8 cellular contexts compared by ENCODE assay signal in genomic region chr6:26569433-26569764, GRCh38. TPM values are rescaled to one million over a fixed set of nuclear protein-coding genes. Genes with fewer than 3 reads are reported as not detected.
DNase-seq lines count a peak whose midpoint lies in the region; ATAC-seq, FAIRE-seq and TF ChIP-seq lines count a peak whose summit lies in the region.

No MANE protein-coding gene starts in this region.

- peak overlapping the region; percentile 83 for H3K4me2 ChIP-seq in keratinocyte (ENCODE audit: control insufficient read depth, extremely low read depth, insufficient read depth, low read depth, low read length)

- ATAC-seq in GM21723 (IDR thresholded peaks at IDR 0.05; ENCODE audit: unreplicated experiment): peak; percentile 12
- ATAC-seq in omental fat pad (ENCODE audit: low FRiP score): no peak

- no peaks in the 10 kb centered on the region for H3K27me3 ChIP-seq in keratinocyte (ENCODE audit: control insufficient read depth, extremely low read depth, insufficient read depth, low read length)

- no peaks in the 10 kb centered on the region for H3K9me1 ChIP-seq in keratinocyte (ENCODE audit: control insufficient read depth, extremely low read depth, insufficient read depth, low read length)

- no peaks in the 10 kb centered on the region for H4K20me1 ChIP-seq in keratinocyte (ENCODE audit: control insufficient read depth, extremely low read depth, insufficient read depth, low read length)

- no peak overlapping the region for H3K27ac ChIP-seq in keratinocyte (ENCODE audit: control insufficient read depth, insufficient read depth, low read length)

- H3K79me2 ChIP-seq in keratinocyte (ENCODE audit: control insufficient read depth, insufficient read depth, low read length): no peaks in the 10 kb centered on the region

- H2AFZ ChIP-seq in keratinocyte (ENCODE audit: control insufficient read depth, low read length): peak overlapping the region; percentile 81

- no peaks in the 10 kb centered on the region for H3K36me3 ChIP-seq in keratinocyte (ENCODE audit: control insufficient read depth in 2 of 2, extremely low read depth in 1 of 2, insufficient read depth in 2 of 2, low read length in 2 of 2)

- CTCF ChIA-PET in AG04449 (lab: Yijun Ruan, JAX): interaction anchor here (1.3 to 20.3 kb wide), 8 partner anchors 13 to 247 kb away, joined by 3 to 380 read pairs (median 8); partner anchors contain the start of gene ABT1

- FAIRE-seq in keratinocyte (lab: Jason Lieb, UNC): no peak

- dilution Hi-C loops in keratinocyte (cut with MboI; ENCODE audit: extremely low pct_ligation_motif_present, low sequenced_read_pairs): no loop called here

- peak overlapping the region; percentile 63 for H3K9ac ChIP-seq in keratinocyte (ENCODE audit: control insufficient read depth, extremely low read depth, insufficient read depth, low read length)

- H3K4me3 ChIP-seq in AG04449 (ENCODE audit: low read depth, low read length) (peak overlapping the region; percentile 80), keratinocyte (ENCODE audit: control insufficient read depth in 2 of 3, extremely low read depth in 1 of 3, insufficient read depth in 2 of 3, low read depth in 1 of 3, low read length in 3 of 3) (peak overlapping the region; percentile 46 to 95 (median 77))

- POLR2A ChIA-PET in AG04449 (lab: Yijun Ruan, JAX): interaction anchor here (1.1 to 2.3 kb wide), 2 partner anchors 13 to 95 kb away, joined by 4 to 7 read pairs; no protein-coding TSS in a partner anchor

- peak overlapping the region; percentile 97 for H3K4me3 Mint-ChIP-seq in activated naive CD8-positive, alpha-beta T cell

- H3K36me3 Mint-ChIP-seq in activated naive CD8-positive, alpha-beta T cell: no peaks in the 10 kb centered on the region

- no peaks in the 10 kb centered on the region for H3K27me3 Mint-ChIP-seq in activated naive CD8-positive, alpha-beta T cell

- no peaks in the 10 kb centered on the region for H3K9me3 Mint-ChIP-seq in activated naive CD8-positive, alpha-beta T cell (ENCODE audit: low read depth)

- H3K4me1 Mint-ChIP-seq in activated naive CD8-positive, alpha-beta T cell (ENCODE audit: low read depth): peaks cover 24% of the 10 kb centered on the region

- TF ChIP-seq CTCF in AG04449 (IDR thresholded peaks at IDR 0.05; ENCODE audit: insufficient read depth, low read length, missing control alignments) (no peak), keratinocyte (optimal IDR thresholded peaks at IDR 0.05 in 1 of 3, IDR thresholded peaks at IDR 0.05 in 1 of 3, conservative IDR thresholded peaks at IDR 0.05 in 1 of 3; ENCODE audit: extremely low read depth in 1 of 3, insufficient read depth in 2 of 3, low read length in 3 of 3) (peak in 1 of 3 experiments; percentile 1), omental fat pad (IDR thresholded peaks at IDR 0.05) (no peak)

- no peak overlapping the region for H3K27ac Mint-ChIP-seq in activated naive CD8-positive, alpha-beta T cell

- no peak for DNase-seq in AG04449 (ENCODE audit: low read depth, low spot score)
- DNase-seq in keratinocyte (ENCODE audit: low read depth, low spot score): no peak
- no peak for DNase-seq in SKM-1 treated with dmso at 0.1 percent for 144 hours (lab: John Stamatoyannopoulos, UW; ENCODE audit: unreplicated experiment)
- no peak for DNase-seq in middle frontal gyrus (ENCODE audit: extremely low spot score, low spot score)
- DNase-seq in SKM-1 (lab: John Stamatoyannopoulos, UW; ENCODE audit: unreplicated experiment): no peak
- no peak for DNase-seq in omental fat pad (ENCODE audit: low spot score)

- H3K9me3 ChIP-seq in keratinocyte (ENCODE audit: control insufficient read depth, low read depth, low read length): no peaks in the 10 kb centered on the region

- H3K4me1 ChIP-seq in keratinocyte (ENCODE audit: control insufficient read depth, extremely low read depth, insufficient read depth, low read length): peaks cover 5% of the 10 kb centered on the region

RNA-seq across cellular contexts. Expression of gene ABT1, which starts 27.4 kb away (rescaled TPM):
- polyA plus RNA-seq in keratinocyte: 16.0 to 21.4 TPM (median 16.8 TPM) in 3 replicates
- polyA plus RNA-seq in keratinocyte (2011; ENCODE audit: low read depth): 6.1 TPM
- polyA plus RNA-seq in keratinocyte (2011; cell fraction: cytosol; rRNA removed): 14.3 and 14.6 TPM in 2 replicates
- polyA plus RNA-seq in keratinocyte (2011; cell fraction: nucleus; rRNA removed): 11.0 and 13.1 TPM in 2 replicates
- polyA plus RNA-seq in keratinocyte (2012; ENCODE audit: low replicate concordance): 12.8 and 15.0 TPM in 2 replicates
- polyA minus RNA-seq in keratinocyte: 8.2 to 16.3 TPM (median 10.7 TPM) in 3 replicates
- 17.6 TPM for polyA minus RNA-seq in keratinocyte (2011; cell fraction: cytosol; rRNA and poly(A)+ RNA removed)
- 6.4 and 7.4 TPM in 2 replicates for polyA minus RNA-seq in keratinocyte (2011; cell fraction: nucleus; rRNA and poly(A)+ RNA removed)
- 10 to 100 TPM; 11.0 to 22.1 (median 13.5) TPM for total RNA-seq in omental fat pad

RNA-seq across cellular contexts. Expression of gene HMGN4, which starts 31.2 kb away (rescaled TPM):
- 46.4 to 62.6 TPM (median 54.0 TPM) in 3 replicates for polyA plus RNA-seq in keratinocyte
- polyA plus RNA-seq in keratinocyte (2011; ENCODE audit: low read depth): 8.6 TPM
- 52.5 and 77.7 TPM in 2 replicates for polyA plus RNA-seq in keratinocyte (2011; cell fraction: cytosol; rRNA removed)
- polyA plus RNA-seq in keratinocyte (2011; cell fraction: nucleus; rRNA removed): 49.5 and 51.9 TPM in 2 replicates
- polyA plus RNA-seq in keratinocyte (2012; ENCODE audit: low replicate concordance): 41.1 and 52.6 TPM in 2 replicates
- polyA minus RNA-seq in keratinocyte: 9.9 to 26.7 TPM (median 24.5 TPM) in 3 replicates
- 45.5 TPM for polyA minus RNA-seq in keratinocyte (2011; cell fraction: cytosol; rRNA and poly(A)+ RNA removed)
- 11.4 and 17.5 TPM in 2 replicates for polyA minus RNA-seq in keratinocyte (2011; cell fraction: nucleus; rRNA and poly(A)+ RNA removed)
- 10 to 100 TPM; 57.5 to 64.1 (median 61.1) TPM for total RNA-seq in omental fat pad
